ENCODE assay signal across 11 cellular contexts in genomic region chr10:99804471-99804870, GRCh38.
"Had no signal": no experiment of that assay in that cellular context is flagged by ENCODE, and none has a peak within 500 bp of the region (broad histone marks: within the 10 kb centered on the region; RNA-seq: fewer than 3 reads in every experiment).

No MANE protein-coding gene starts in this region.

- H3K9me3 Mint-ChIP-seq: GM23338, H9, HFFc6 had no signal

- H3K4me1 ChIP-seq: HAP-1 had no signal

- H3K36me3 ChIP-seq: HAP-1 had no signal

- ATAC-seq: GM23338, HCT116 had no signal

- H3K4me2 ChIP-seq: GM23338 had no signal

- H3K9me3 ChIP-seq: HAP-1 had no signal

- H3K27ac ChIP-seq: GM23248 had no signal

- H3K4me3 Mint-ChIP-seq: GM23338, H9, HFFc6 had no signal

- H3K27ac Mint-ChIP-seq: GM23338, H9, HFFc6 had no signal

- FAIRE-seq: H1, H54 had no signal

- DNase-seq: GOT3, H7, H9, HCEC 1CT, HFFc6 had no signal

- H3K9ac ChIP-seq: GM23248 had no signal

- H2AFZ ChIP-seq: GM23248, GM23338 had no signal

- H3K4me1 Mint-ChIP-seq: GM23338, H9 had no signal

- H3K4me3 ChIP-seq: GM23248, GM23338, HAP-1 had no signal
